Comparison of ENCODE assay signal across 25 cellular contexts in genomic region chr10:11877506-11877905, GRCh38. TPM values are rescaled to one million over a fixed set of nuclear protein-coding genes. Genes with fewer than 3 reads are reported as not detected.
DNase-seq lines count a peak whose midpoint lies in the region; ATAC-seq and TF ChIP-seq lines count a peak whose summit lies in the region.
"Had no signal": no experiment of that assay in that cellular context is flagged by ENCODE, and none has a peak within 500 bp of the region (broad histone marks: within the 10 kb centered on the region; RNA-seq: fewer than 3 reads in every experiment).

No MANE protein-coding gene starts in this region.

- intact Hi-C loops in breast epithelium (cut with DNase I; ENCODE audit: low total_unique reads), result no loop called here
- intact Hi-C loops in aorta (cut with DNase I), result no loop called here

- no peak overlapping the region for H3K4me3 ChIP-seq in H7 (ENCODE audit: insufficient read depth, low read depth, low read length)
- H3K4me3 ChIP-seq in breast epithelium, result no peak overlapping the region
- H3K4me3 ChIP-seq in aorta (ENCODE audit: low read length in 2 of 2), result no peak overlapping the region
- H3K4me3 ChIP-seq: colonic mucosa, lung, neural progenitor cell, tibial nerve had no signal

- H3K27me3 Mint-ChIP-seq in mesothelial cell of epicardium (ENCODE audit: low read depth), result no peaks in the 10 kb centered on the region
- H3K27me3 Mint-ChIP-seq in T-helper 2 cell treated with Interferon-gamma antibody and Interleukin-4, amounts not matched to agents 5 μg/mL and 100 μg/mL, for 36 hours (ENCODE audit: low read depth), result peaks cover 16% of the 10 kb centered on the region
- H3K27me3 Mint-ChIP-seq in activated CD8-positive, alpha-beta memory T cell treated with anti-CD3 and anti-CD28 coated beads, Interleukin-2, amount 10 ng/mL, durations not matched to agents 7 days and 5 days, result peaks cover 20% of the 10 kb centered on the region

- CTCF ChIA-PET in activated CD8-positive, alpha-beta memory T cell treated with anti-CD3 and anti-CD28 coated beads, Interleukin-2, amount 10 ng/mL, durations not matched to agents 7 days and 5 days (lab: Charles Lee), result no interaction called here

- no peak overlapping the region for H3K4me3 Mint-ChIP-seq in mesothelial cell of epicardium
- H3K4me3 Mint-ChIP-seq in T-helper 2 cell treated with Interferon-gamma antibody and Interleukin-4, amounts not matched to agents 5 μg/mL and 100 μg/mL, for 36 hours, result no peak overlapping the region
- no peak overlapping the region for H3K4me3 Mint-ChIP-seq in activated CD8-positive, alpha-beta memory T cell treated with anti-CD3 and anti-CD28 coated beads, Interleukin-2, amount 10 ng/mL, durations not matched to agents 7 days and 5 days
- H3K4me3 Mint-ChIP-seq: activated naive CD4-positive, alpha-beta T cell treated with anti-CD3 and anti-CD28 coated beads, Interleukin-2, amount 10 ng/mL, durations not matched to agents 7 days and 5 days; CD4-positive, CD25-positive, alpha-beta regulatory T cell; IgD-negative memory B cell; neural progenitor cell; T-cell had no signal

- no peaks in the 10 kb centered on the region for H3K27me3 ChIP-seq in H7 (ENCODE audit: control insufficient read depth, insufficient read depth, low read length)
- H3K27me3 ChIP-seq in breast epithelium, result no peaks in the 10 kb centered on the region
- no peaks in the 10 kb centered on the region for H3K27me3 ChIP-seq in aorta (ENCODE audit: control insufficient read depth in 1 of 2, insufficient read depth in 2 of 2, low read length in 1 of 2)
- H3K27me3 ChIP-seq: colonic mucosa, neural progenitor cell, tibial nerve had no signal

- WGBS in aorta, 2 donors, result 89 to 90% methylated on average over 14 of the region's 14 CpGs

- peak overlapping the region; percentile 99 for H3K27ac Mint-ChIP-seq in mesothelial cell of epicardium
- no peak overlapping the region for H3K27ac Mint-ChIP-seq in T-helper 2 cell treated with Interferon-gamma antibody and Interleukin-4, amounts not matched to agents 5 μg/mL and 100 μg/mL, for 36 hours
- H3K27ac Mint-ChIP-seq in activated CD8-positive, alpha-beta memory T cell treated with anti-CD3 and anti-CD28 coated beads, Interleukin-2, amount 10 ng/mL, durations not matched to agents 7 days and 5 days, result no peak overlapping the region
- H3K27ac Mint-ChIP-seq: activated naive CD4-positive, alpha-beta T cell treated with anti-CD3 and anti-CD28 coated beads, Interleukin-2, amount 10 ng/mL, durations not matched to agents 7 days and 5 days; CD4-positive, CD25-positive, alpha-beta regulatory T cell; IgD-negative memory B cell; T-cell had no signal

- H3K36me3 ChIP-seq in H7 (replicated peaks; ENCODE audit: control insufficient read depth, insufficient read depth, low read length) (no peaks in the 10 kb centered on the region), breast epithelium (no peaks in the 10 kb centered on the region), aorta (ENCODE audit: control insufficient read depth in 1 of 2, insufficient read depth in 2 of 2, low read length in 1 of 2) (no peaks in the 10 kb centered on the region)
- H3K36me3 ChIP-seq: colonic mucosa, neural progenitor cell, tibial nerve had no signal

- H3K9me3 ChIP-seq in breast epithelium (no peaks in the 10 kb centered on the region), aorta (ENCODE audit: control insufficient read depth, low read length) (no peaks in the 10 kb centered on the region)
- H3K9me3 ChIP-seq: colonic mucosa, tibial nerve had no signal

- TF ChIP-seq POLR2A in breast epithelium (IDR thresholded peaks at IDR 0.05), result no peak

- H3K4me1 Mint-ChIP-seq in mesothelial cell of epicardium, result peaks cover 68% of the 10 kb centered on the region
- peaks cover 9% of the 10 kb centered on the region for H3K4me1 Mint-ChIP-seq in T-helper 2 cell treated with Interferon-gamma antibody and Interleukin-4, amounts not matched to agents 5 μg/mL and 100 μg/mL, for 36 hours (ENCODE audit: low read depth)
- H3K4me1 Mint-ChIP-seq in activated CD8-positive, alpha-beta memory T cell treated with anti-CD3 and anti-CD28 coated beads, Interleukin-2, amount 10 ng/mL, durations not matched to agents 7 days and 5 days, result peaks cover 17% of the 10 kb centered on the region
- H3K4me1 Mint-ChIP-seq: IgD-negative memory B cell had no signal

- DNase-seq in H7 (peak; percentile 39), breast epithelium (ENCODE audit: low spot score in 2 of 2) (peak in 1 of 2 donors; percentile 37), mesothelial cell of epicardium (ENCODE audit: low spot score in 2 of 2, unreplicated experiment in 2 of 2) (no peak), aorta (peak; percentile 32 to 50)
- DNase-seq in NK-92 treated with Interleukin-12 subunit alpha and Interleukin-12 subunit beta, amount 100 ng/mL, for 24 hours (lab: John Stamatoyannopoulos, UW), result no peak
- no peak for DNase-seq in T-helper 2 cell treated with Interferon-gamma antibody and Interleukin-4, amounts not matched to agents 5 μg/mL and 100 μg/mL, for 36 hours (ENCODE audit: low spot score)
- DNase-seq in activated CD8-positive, alpha-beta memory T cell treated with anti-CD3 and anti-CD28 coated beads, Interleukin-2, amount 10 ng/mL, durations not matched to agents 7 days and 5 days, result no peak
- DNase-seq: activated CD4-positive, alpha-beta T cell treated with anti-CD3 and anti-CD28 coated beads, Interleukin-2, amount 50 U/mL, for 48 hours; activated CD8-positive, alpha-beta memory T cell treated with anti-CD3 and anti-CD28 coated beads, Interleukin-2, amount 50 U/mL, for 4 hours; activated naive CD4-positive, alpha-beta T cell treated with anti-CD3 and anti-CD28 coated beads, Interleukin-2, amount 10 ng/mL, durations not matched to agents 7 days and 5 days; amniotic stem cell; CD4-positive, CD25-positive, alpha-beta regulatory T cell; colonic mucosa; effector memory CD4-positive, alpha-beta T cell; GOT3; head of caudate nucleus; NCI-H1092; NCI-H1930; NCI-H526; stimulated activated CD8-positive, alpha-beta memory T cell treated with anti-CD3 and anti-CD28 coated beads, Interleukin-4, amount 100 ng/mL, for 48 hours; T-cell had no signal

- no peak for TF ChIP-seq CTCF in breast epithelium (IDR thresholded peaks at IDR 0.05)
- TF ChIP-seq CTCF in mesothelial cell of epicardium (IDR thresholded peaks at IDR 0.05; ENCODE audit: unreplicated experiment), result no peak

- H3K9me3 Mint-ChIP-seq in mesothelial cell of epicardium, result no peaks in the 10 kb centered on the region
- no peaks in the 10 kb centered on the region for H3K9me3 Mint-ChIP-seq in T-helper 2 cell treated with Interferon-gamma antibody and Interleukin-4, amounts not matched to agents 5 μg/mL and 100 μg/mL, for 36 hours
- H3K9me3 Mint-ChIP-seq in activated CD8-positive, alpha-beta memory T cell treated with anti-CD3 and anti-CD28 coated beads, Interleukin-2, amount 10 ng/mL, durations not matched to agents 7 days and 5 days (ENCODE audit: low read depth), result no peaks in the 10 kb centered on the region
- H3K9me3 Mint-ChIP-seq: activated naive CD4-positive, alpha-beta T cell treated with anti-CD3 and anti-CD28 coated beads, Interleukin-2, amount 10 ng/mL, durations not matched to agents 7 days and 5 days; CD4-positive, CD25-positive, alpha-beta regulatory T cell; IgD-negative memory B cell; neural progenitor cell; T-cell had no signal

- no peaks in the 10 kb centered on the region for H3K36me3 Mint-ChIP-seq in mesothelial cell of epicardium
- H3K36me3 Mint-ChIP-seq in T-helper 2 cell treated with Interferon-gamma antibody and Interleukin-4, amounts not matched to agents 5 μg/mL and 100 μg/mL, for 36 hours (ENCODE audit: low read depth), result no peaks in the 10 kb centered on the region
- H3K36me3 Mint-ChIP-seq in activated CD8-positive, alpha-beta memory T cell treated with anti-CD3 and anti-CD28 coated beads, Interleukin-2, amount 10 ng/mL, durations not matched to agents 7 days and 5 days, result no peaks in the 10 kb centered on the region
- H3K36me3 Mint-ChIP-seq: activated naive CD4-positive, alpha-beta T cell treated with anti-CD3 and anti-CD28 coated beads, Interleukin-2, amount 10 ng/mL, durations not matched to agents 7 days and 5 days; CD4-positive, CD25-positive, alpha-beta regulatory T cell; IgD-negative memory B cell; neural progenitor cell; T-cell had no signal

- peaks cover 4 to 14% of the 10 kb centered on the region in 2 donors for H3K4me1 ChIP-seq in breast epithelium
- no peaks in the 10 kb centered on the region for H3K4me1 ChIP-seq in aorta (ENCODE audit: control insufficient read depth in 1 of 2, insufficient read depth in 2 of 2, low read length in 2 of 2)

- no peak for ATAC-seq in aorta (ENCODE audit: low FRiP score)
- no peak for ATAC-seq in activated CD8-positive, alpha-beta memory T cell treated with anti-CD3 and anti-CD28 coated beads, Interleukin-2, amount 10 ng/mL, durations not matched to agents 7 days and 5 days
- ATAC-seq: T-cell had no signal

- peak overlapping the region; percentile 80 to 95 for H3K27ac ChIP-seq in breast epithelium
- no peak overlapping the region for H3K27ac ChIP-seq in aorta (ENCODE audit: low read depth in 1 of 2, low read length in 2 of 2)
- H3K27ac ChIP-seq: colonic mucosa, neural progenitor cell had no signal

RNA-seq across cellular contexts. Expression of gene PROSER2, which starts 54.4 kb away (rescaled TPM):
- 15.0 and 16.4 TPM in 2 replicates for total RNA-seq in H7 (2014; rRNA removed; shearing (Covaris generic))
- total RNA-seq in breast epithelium, result 1 to 10 TPM; 2.9 to 9.5 (median 8.5) TPM
- total RNA-seq in mesothelial cell of epicardium, result 16.9 to 17.8 TPM (median 17.6 TPM) in 3 replicates
- 1 to 10 TPM; 6.5 to 8.0 TPM for total RNA-seq in aorta
- polyA plus RNA-seq in aorta, result 1 to 10 TPM; 1.4 to 2.2 TPM
- total RNA-seq in activated CD8-positive, alpha-beta memory T cell treated with anti-CD3 and anti-CD28 coated beads, Interleukin-2, amount 10 ng/mL, durations not matched to agents 7 days and 5 days, result under 1 TPM; 0.23 TPM
- polyA plus RNA-seq: IgD-negative memory B cell had no signal

Comparison
In these comparisons a context has a peak if more than half of its experiments do, and no peak if none do; other contexts are left out.
1. DNase-seq: peak in H7 (single experiment) and aorta (2 of 2); none in mesothelial cell of epicardium (0 of 2), NK-92 treated with Interleukin-12 subunit alpha and Interleukin-12 subunit beta, amount 100 ng/mL, for 24 hours (single experiment), T-helper 2 cell treated with Interferon-gamma antibody and Interleukin-4, amounts not matched to agents 5 μg/mL and 100 μg/mL, for 36 hours (single experiment) and activated CD8-positive, alpha-beta memory T cell treated with anti-CD3 and anti-CD28 coated beads, Interleukin-2, amount 10 ng/mL, durations not matched to agents 7 days and 5 days (single experiment).
2. H3K27ac ChIP-seq: peak in breast epithelium (2 of 2); none in aorta (0 of 2).